26 cellular contexts compared by ENCODE assay signal in the genomic region with DNA sequence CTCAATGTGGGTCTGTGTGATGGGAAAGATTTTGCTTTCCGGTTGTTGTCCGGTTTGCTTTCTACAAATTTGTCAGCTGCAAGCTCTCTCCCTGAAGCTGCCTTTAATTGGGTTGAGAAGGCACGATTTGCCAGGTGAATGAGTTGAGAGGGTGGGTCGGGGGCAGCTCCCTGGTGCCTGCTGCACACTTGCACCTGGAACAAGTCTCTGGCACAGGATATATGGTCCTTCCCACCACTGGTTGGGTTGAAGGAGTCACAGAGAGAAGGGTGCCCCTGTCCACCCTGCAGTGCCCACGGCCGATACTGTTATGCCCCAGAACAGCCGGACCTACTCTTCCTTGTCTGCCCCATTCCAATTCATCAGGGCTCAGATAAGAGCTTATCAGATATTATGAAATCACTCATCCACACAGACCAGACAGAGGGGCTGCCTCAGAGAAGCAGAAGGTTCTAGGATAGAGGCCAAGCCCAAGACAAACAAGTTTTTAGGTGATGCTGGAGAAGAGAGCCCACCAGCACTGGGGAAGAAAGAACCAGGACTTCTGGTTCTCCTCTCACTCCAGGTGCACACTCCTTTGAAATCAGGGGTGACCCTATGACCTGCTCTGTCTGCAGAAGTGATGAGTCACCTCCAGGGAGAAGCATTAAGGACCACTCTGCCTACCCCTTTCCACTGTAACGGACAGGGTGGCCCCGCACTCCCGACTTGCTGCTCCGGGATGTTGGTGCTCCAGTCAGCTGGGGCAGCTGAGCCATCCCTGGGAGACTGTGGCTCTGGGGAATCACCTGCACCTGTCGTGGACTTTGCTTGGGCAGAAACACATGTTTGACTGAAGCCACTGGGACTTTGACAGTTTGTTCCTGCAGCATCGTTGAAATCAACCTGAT. TPM values are rescaled to one million over a fixed set of nuclear protein-coding genes. Genes with fewer than 3 reads are reported as not detected.
DNase-seq lines count a peak whose midpoint lies in the region; ATAC-seq and TF ChIP-seq lines count a peak whose summit lies in the region.
"Had no signal": no experiment of that assay in that cellular context is flagged by ENCODE, and none has a peak within 500 bp of the region (broad histone marks: within the 10 kb centered on the region; RNA-seq: fewer than 3 reads in every experiment).

No MANE protein-coding gene starts in this region.

- H3K27me3 ChIP-seq in left ventricle myocardium inferior (ENCODE audit: low read depth) (no peaks in the 10 kb centered on the region), osteoblast (ENCODE audit: insufficient read depth, low read length) (no peaks in the 10 kb centered on the region), vagina (no peaks in the 10 kb centered on the region)
- H3K27me3 ChIP-seq: adrenal gland; BLaER1 treated with 17β-estradiol and CSF1 and Interleukin-3, amounts not matched to agents 10 nM and 100 nM; heart left ventricle; right atrium auricular region had no signal

- no peaks in the 10 kb centered on the region for H3K9me3 ChIP-seq in left ventricle myocardium inferior (replicated peaks)
- no peaks in the 10 kb centered on the region for H3K9me3 ChIP-seq in osteoblast (ENCODE audit: low read depth, low read length)
- no peaks in the 10 kb centered on the region for H3K9me3 ChIP-seq in vagina
- H3K9me3 ChIP-seq: adrenal gland; BLaER1 treated with 17β-estradiol and CSF1 and Interleukin-3, amounts not matched to agents 10 nM and 100 nM; heart left ventricle; right atrium auricular region had no signal

- H3K79me2 ChIP-seq in osteoblast (ENCODE audit: insufficient read depth, low read length), result no peaks in the 10 kb centered on the region
- H3K79me2 ChIP-seq: parathyroid adenoma had no signal

- TF ChIP-seq CTCF in left ventricle myocardium inferior (IDR thresholded peaks at IDR 0.05; ENCODE audit: borderline replicate concordance) (no peak), osteoblast (IDR thresholded peaks at IDR 0.05; ENCODE audit: extremely low read depth, low read depth, low read length) (no peak), vagina (IDR thresholded peaks at IDR 0.05) (no peak)

- ATAC-seq in HG02623 (IDR thresholded peaks at IDR 0.05; ENCODE audit: unreplicated experiment), result no peak
- ATAC-seq: esophagus mucosa, heart left ventricle, PC-3, Right ventricle myocardium inferior, WTC11 had no signal

- H3K4me1 ChIP-seq in left ventricle myocardium inferior (peaks cover 9% of the 10 kb centered on the region), osteoblast (ENCODE audit: insufficient read depth, low read length) (peaks cover 26% of the 10 kb centered on the region), vagina (peaks cover 13% of the 10 kb centered on the region)
- H3K4me1 ChIP-seq: parathyroid adenoma had no signal

- H3K4me2 ChIP-seq in osteoblast (ENCODE audit: insufficient read depth, low read length), result no peak overlapping the region
- H3K4me2 ChIP-seq: BLaER1 treated with 17β-estradiol and CSF1 and Interleukin-3, amounts not matched to agents 10 nM and 100 nM had no signal

- H3K4me3 ChIP-seq in left ventricle myocardium inferior, result no peak overlapping the region
- H3K4me3 ChIP-seq in osteoblast (ENCODE audit: insufficient read depth, low read length), result no peak overlapping the region
- no peak overlapping the region for H3K4me3 ChIP-seq in vagina
- H3K4me3 ChIP-seq: adrenal gland; BLaER1 treated with 17β-estradiol and CSF1 and Interleukin-3, amounts not matched to agents 10 nM and 100 nM; heart left ventricle; right atrium auricular region had no signal

- no peak overlapping the region for H2AFZ ChIP-seq in osteoblast (ENCODE audit: low read length)
- H2AFZ ChIP-seq: parathyroid adenoma had no signal

- no peaks in the 10 kb centered on the region for H4K20me1 ChIP-seq in osteoblast (ENCODE audit: insufficient read depth, low read length)
- H4K20me1 ChIP-seq: BLaER1 treated with 17β-estradiol and CSF1 and Interleukin-3, amounts not matched to agents 10 nM and 100 nM had no signal

- DNase-seq in cardiac septum (ENCODE audit: low spot score), result peak; percentile 5
- DNase-seq in left ventricle myocardium inferior, result no peak
- peak; percentile 38 for DNase-seq in activated CD8-positive, alpha-beta memory T cell treated with anti-CD3 and anti-CD28 coated beads, Interleukin-2, amount 50 U/mL, for 48 hours
- peak; percentile 19 for DNase-seq in osteoblast (ENCODE audit: insufficient read length, low spot score, missing footprints)
- DNase-seq in vagina (ENCODE audit: extremely low spot score in 2 of 2), result peak; percentile 79 to 81
- DNase-seq in NCI-H82 treated with DMSO at 0.1 percent for 48 hours (lab: John Stamatoyannopoulos, UW; ENCODE audit: unreplicated experiment), result no peak
- DNase-seq in central memory CD4-positive, alpha-beta T cell, result no peak
- DNase-seq: activated CD4-positive, alpha-beta T cell treated with anti-CD3 and anti-CD28 coated beads, Interleukin-2, amount 50 U/mL, for 48 hours; effector memory CD4-positive, alpha-beta T cell; foreskin fibroblast; heart left ventricle; Kasumi-1; kidney glomerular epithelial cell; NCI-H1436 treated with DMSO at 0.1 percent for 48 hours; NCI-H446; nephron progenitor cell; PC-3; T1000 had no signal

- no peak for TF ChIP-seq POLR2A in vagina (IDR thresholded peaks at IDR 0.05)

- intact Hi-C loops in cardiac septum (cut with DNase I) (no loop called here), left ventricle myocardium inferior (cut with micrococcal nuclease) (no loop called here), vagina (cut with DNase I) (no loop called here)

- H3K27ac ChIP-seq in left ventricle myocardium inferior (replicated peaks) (no peak overlapping the region), osteoblast (ENCODE audit: low read depth, low read length) (no peak overlapping the region), vagina (no peak overlapping the region)
- H3K27ac ChIP-seq: adrenal gland; BLaER1 treated with 17β-estradiol and CSF1 and Interleukin-3, amounts not matched to agents 10 nM and 100 nM; heart left ventricle; parathyroid adenoma; right atrium auricular region had no signal

- H3K36me3 ChIP-seq in left ventricle myocardium inferior (no peaks in the 10 kb centered on the region), osteoblast (ENCODE audit: insufficient read depth, low read length) (no peaks in the 10 kb centered on the region), vagina (no peaks in the 10 kb centered on the region)
- H3K36me3 ChIP-seq: adrenal gland; BLaER1 treated with 17β-estradiol and CSF1 and Interleukin-3, amounts not matched to agents 10 nM and 100 nM; heart left ventricle; right atrium auricular region had no signal

RNA-seq across cellular contexts. Expression of a gene that starts 45.3 kb away (rescaled TPM):
- total RNA-seq in cardiac septum (25.6 TPM), left ventricle myocardium inferior (25.0 TPM), osteoblast (26.5 and 30.4 TPM in 2 replicates), vagina (11.0 TPM)

Comparison
In these comparisons a context has a peak if more than half of its experiments do, and no peak if none do; other contexts are left out.
1. DNase-seq: peak in cardiac septum (single experiment), activated CD8-positive, alpha-beta memory T cell treated with anti-CD3 and anti-CD28 coated beads, Interleukin-2, amount 50 U/mL, for 48 hours (single experiment), osteoblast (single experiment) and vagina (2 of 2); none in left ventricle myocardium inferior (single experiment), NCI-H82 treated with DMSO at 0.1 percent for 48 hours (single experiment) and central memory CD4-positive, alpha-beta T cell (single experiment).